1 cellular context compared by ENCODE assay signal in genomic region chr1:21517161-21517589, GRCh38.
A peak's percentile ranks its signal among the peaks of the same experiment; 100 is the strongest.
TF ChIP-seq lines count a peak whose summit lies in the region.

No MANE protein-coding gene starts in this region.

TF ChIP-seq in liver, 16 proteins besides CTCF, POLR2A, EP300 and RAD21 (continued from another document):
- no peak for TF ChIP-seq REST (IDR thresholded peaks at IDR 0.05)
- TF ChIP-seq JUND (IDR thresholded peaks at IDR 0.05): peak in 1 of 2 donors; percentile 56
- no peak for TF ChIP-seq SP1 (IDR thresholded peaks at IDR 0.05)
- no peak for TF ChIP-seq HNF4G (IDR thresholded peaks at IDR 0.05)
- TF ChIP-seq, protein P1, sequence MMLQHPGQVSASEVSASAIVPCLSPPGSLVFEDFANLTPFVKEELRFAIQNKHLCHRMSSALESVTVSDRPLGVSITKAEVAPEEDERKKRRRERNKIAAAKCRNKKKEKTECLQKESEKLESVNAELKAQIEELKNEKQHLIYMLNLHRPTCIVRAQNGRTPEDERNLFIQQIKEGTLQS (IDR thresholded peaks at IDR 0.05): no peak
- TF ChIP-seq YY1 (IDR thresholded peaks at IDR 0.05): peak; percentile 42
- peak; percentile 32 to 44 for TF ChIP-seq HNF4A (conservative IDR thresholded peaks at IDR 0.05)
- TF ChIP-seq FOXA1 (IDR thresholded peaks at IDR 0.05): no peak
- TF ChIP-seq RXRA (IDR thresholded peaks at IDR 0.05): peak in 1 of 2 donors; percentile 50
- TF ChIP-seq NR2F2 (IDR thresholded peaks at IDR 0.05): no peak
- peak; percentile 34 for TF ChIP-seq MAX (IDR thresholded peaks at IDR 0.05)
